ENCODE assay signal across 1 cellular context in genomic region chr1:63890468-63890867, GRCh38.
TF ChIP-seq lines count a peak whose summit lies in the region.

No MANE protein-coding gene starts in this region.

TF ChIP-seq in GM12878, 131 proteins besides CTCF, POLR2A, EP300 and RAD21:
- peak in 1 of 2 experiments; percentile 13; a peak in 1 of 4 replicates for TF ChIP-seq IKZF2 (IDR thresholded peaks at IDR 0.05)
- peak; percentile 66; the same call in 1 of the 2 replicates for TF ChIP-seq SPI1 (IDR thresholded peaks at IDR 0.05; ENCODE audit: borderline replicate concordance, insufficient read depth, low read depth, low read length)
- no peak for TF ChIP-seq GABPA (IDR thresholded peaks at IDR 0.05; ENCODE audit: low read depth)
